Comparison of ENCODE assay signal across 8 cellular contexts in the genomic region with DNA sequence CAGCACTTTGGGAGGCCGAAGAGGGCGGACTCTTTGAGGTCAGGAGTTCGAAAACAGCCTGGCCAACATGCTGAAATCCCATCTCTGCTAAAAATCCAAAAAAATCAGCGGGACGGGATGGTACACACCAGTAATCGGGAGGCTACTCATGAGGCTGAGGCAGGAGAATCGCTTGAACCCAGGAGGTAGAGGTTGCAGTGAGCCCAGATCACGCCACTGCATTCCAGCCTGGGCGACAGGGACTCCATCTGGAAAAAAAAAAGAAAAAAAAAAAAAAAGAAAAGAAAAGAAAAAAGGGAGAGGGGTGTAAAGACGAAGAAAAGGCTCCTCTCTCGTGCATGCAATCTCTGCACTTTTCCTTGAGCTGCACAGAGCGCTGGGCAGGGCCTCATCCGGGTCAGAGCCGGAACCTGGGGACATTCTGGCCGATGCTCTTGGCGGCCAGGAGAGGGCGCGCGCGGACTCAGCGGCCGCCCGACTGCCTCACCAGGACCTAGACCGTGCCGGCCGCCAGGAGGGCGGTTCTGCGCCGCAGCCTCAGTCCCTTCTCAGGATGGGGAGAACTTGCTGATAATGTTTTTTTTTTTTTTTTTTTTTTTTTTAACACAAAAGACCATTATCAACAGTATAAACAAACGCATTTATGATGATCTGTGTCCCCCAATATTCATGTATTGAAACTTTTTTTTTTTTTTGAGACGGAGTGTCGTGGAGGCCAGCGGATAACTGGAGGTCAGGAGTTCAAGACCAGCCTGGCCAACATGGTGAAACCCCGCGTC. TPM values are rescaled to one million over a fixed set of nuclear protein-coding genes. Genes with fewer than 3 reads are reported as not detected.
DNase-seq lines count a peak whose midpoint lies in the region; ATAC-seq lines count a peak whose summit lies in the region.

No MANE protein-coding gene starts in this region.

- ATAC-seq in HG02970 (IDR thresholded peaks at IDR 0.05; ENCODE audit: low FRiP score, unreplicated experiment) (peak; percentile 60), left lobe of liver (peak; percentile 100), HG03378 (IDR thresholded peaks at IDR 0.05; ENCODE audit: unreplicated experiment) (no peak)
- peak; percentile 96 to 99 for ATAC-seq in activated CD4-positive, CD25-positive, alpha-beta regulatory T cell treated with anti-CD3 and anti-CD28 coated beads, Interleukin-2, amount 50 U/mL, for 24 hours

- DNase-seq in GDM1 (lab: John Stamatoyannopoulos, UW) (peak; percentile 74), NCI-H345 (lab: John Stamatoyannopoulos, UW) (peak; percentile 79), cerebellar cortex (ENCODE audit: low spot score) (peak; percentile 82), left lobe of liver (ENCODE audit: low spot score) (peak; percentile 78)
- DNase-seq in stimulated activated CD4-positive, alpha-beta T cell treated with anti-CD3 and anti-CD28 coated beads, Interleukin-4, amount 100 ng/mL, for 4 hours, result peak; percentile 47 to 67

RNA-seq across cellular contexts. Expression of a gene that starts 8.2 kb away (rescaled TPM):
- 5.9 TPM for total RNA-seq in left lobe of liver

RNA-seq across cellular contexts. Expression of a gene that starts 16.8 kb away (rescaled TPM):
- total RNA-seq in left lobe of liver, result 0.70 TPM

RNA-seq across cellular contexts. Expression of a gene that starts 37.0 kb away (rescaled TPM):
- total RNA-seq in left lobe of liver, result 18.8 TPM

RNA-seq across cellular contexts. Expression of a gene that starts 44.7 kb away (rescaled TPM):
- total RNA-seq in left lobe of liver, result not detected

RNA-seq across cellular contexts. Expression of a gene that starts 57.7 kb away (rescaled TPM):
- total RNA-seq in left lobe of liver, result not detected
